ENCODE assay signal across 7 cellular contexts in genomic region chr10:76040830-76041220, GRCh38.
"Had no signal": no experiment of that assay in that cellular context is flagged by ENCODE, and none has a peak within 500 bp of the region (broad histone marks: within the 10 kb centered on the region; RNA-seq: fewer than 3 reads in every experiment).

No MANE protein-coding gene starts in this region.

- H3K4me2 ChIP-seq: GM23338, KMS-11 had no signal

- DNase-seq: HFFc6, KBM-7 had no signal

- H2AFZ ChIP-seq: GM23338 had no signal

- ATAC-seq: HCT116 had no signal

- H3K27ac ChIP-seq: KMS-11 had no signal

- FAIRE-seq: HTR-8/SVneo had no signal

- H3K9me3 ChIP-seq: HAP-1 had no signal

- H3K4me3 ChIP-seq: GM23338, HAP-1 had no signal

- H3K9ac ChIP-seq: KMS-11 had no signal

- H3K36me3 ChIP-seq: HAP-1 had no signal

- H3K4me1 ChIP-seq: HAP-1 had no signal
